In genomic region chr1:185156854-185157598, GRCh38 we compare ENCODE assay signal across 8 cellular contexts. TPM values are rescaled to one million over a fixed set of nuclear protein-coding genes. Genes with fewer than 3 reads are reported as not detected.
DNase-seq lines count a peak whose midpoint lies in the region; ATAC-seq and TF ChIP-seq lines count a peak whose summit lies in the region.

SWT1 (plus strand) TSS chr1:185157167; CDS start chr1:185160842, 3,675 bp downstream.
TRMT1L (minus strand) TSS chr1:185156953; CDS start chr1:185156712, 241 bp downstream.

- no peaks in the 10 kb centered on the region; the same call in 1 of the 2 replicates for H3K9me3 ChIP-seq in AG04450 (ENCODE audit: control insufficient read depth, insufficient read depth, low read length)

- H3K4me3 Mint-ChIP-seq in central memory CD8-positive, alpha-beta T cell = peak within 1 kb of the TSS; percentile 99

- peak within 1 kb of the TSS; percentile 97 for H3K27ac ChIP-seq in AG04450 (ENCODE audit: low read depth, low read length)

- TF ChIP-seq CTCF in AG04450 (IDR thresholded peaks at IDR 0.05; ENCODE audit: low read depth, low read length) = no peak

- H3K4me1 Mint-ChIP-seq in central memory CD8-positive, alpha-beta T cell = peaks cover 49% of the 10 kb centered on the region

- POLR2A ChIA-PET in AG04450 (lab: Yijun Ruan, JAX) = no interaction called here

- H3K36me3 Mint-ChIP-seq in central memory CD8-positive, alpha-beta T cell (ENCODE audit: insufficient read depth) = peaks cover 14% of the 10 kb centered on the region

- peak within 1 kb of the TSS; percentile 97 for H3K27ac Mint-ChIP-seq in central memory CD8-positive, alpha-beta T cell (ENCODE audit: low read depth)

- peak within 1 kb of the TSS; percentile 84 for H3K4me3 ChIP-seq in AG04450 (ENCODE audit: low read depth, low read length)

- no peaks in the 10 kb centered on the region for H3K27me3 ChIP-seq in AG04450 (ENCODE audit: control insufficient read depth, insufficient read depth, low read length)

- CTCF ChIA-PET in AG04450 (lab: Charles Lee) = interaction anchor here (1.8 to 6.4 kb wide), 3 partner anchors 13 to 513 kb away, joined by 12 to 68 read pairs (median 14); no protein-coding TSS in a partner anchor

- H3K27me3 Mint-ChIP-seq in central memory CD8-positive, alpha-beta T cell = no peaks in the 10 kb centered on the region

- DNase-seq in AG04450 (ENCODE audit: low read depth, low spot score) = peak; percentile 97
- peak; percentile 99 for DNase-seq in NCI-H226
- DNase-seq in activated CD4-positive, CD25-positive, alpha-beta regulatory T cell (lab: John Stamatoyannopoulos, UW) = peak; percentile 94 to 98 (median 96)
- DNase-seq in central memory CD8-positive, alpha-beta T cell (ENCODE audit: low spot score in 2 of 2) = peak; percentile 95 to 96
- peak; percentile 100 for DNase-seq in iris pigment epithelial cell (ENCODE audit: low read depth)
- peak; percentile 97 to 98 for DNase-seq in stimulated activated CD4-positive, alpha-beta T cell treated with anti-CD3 and anti-CD28 coated beads, Interleukin-12 subunit alpha, Interleukin-12 subunit beta, amount 100 ng/mL, for 24 hours (ENCODE audit: low read depth in 2 of 2)

- peak; percentile 94 for ATAC-seq in GM18909 (IDR thresholded peaks at IDR 0.05; ENCODE audit: poor library complexity, unreplicated experiment)
- ATAC-seq in HG03175 (IDR thresholded peaks at IDR 0.05; ENCODE audit: unreplicated experiment) = peak; percentile 92
- ATAC-seq in central memory CD8-positive, alpha-beta T cell (replicated peaks; ENCODE audit: extremely low read depth, poor library complexity, severe bottlenecking) = peak; percentile 95

- H3K9me3 Mint-ChIP-seq in central memory CD8-positive, alpha-beta T cell = no peaks in the 10 kb centered on the region

RNA-seq across cellular contexts. Expression of gene SWT1, which starts in this region (rescaled TPM):
- polyA plus RNA-seq in AG04450 (2011; rRNA removed) = 2.9 and 3.6 TPM in 2 replicates
- 1.4 and 2.7 TPM in 2 replicates for polyA minus RNA-seq in AG04450 (2011; rRNA and poly(A)+ RNA removed)

RNA-seq across cellular contexts. Expression of gene TRMT1L, which starts in this region (rescaled TPM):
- polyA plus RNA-seq in AG04450 (2011; rRNA removed) = 26.1 and 33.4 TPM in 2 replicates
- polyA minus RNA-seq in AG04450 (2011; rRNA and poly(A)+ RNA removed) = 23.4 and 46.5 TPM in 2 replicates

Comparison
In these comparisons a context has a peak if more than half of its experiments do, and no peak if none do; other contexts are left out.
1. Peak in every context shown above with its lines: DNase-seq, ATAC-seq, H3K4me3 ChIP-seq and H3K27ac ChIP-seq.